8 cellular contexts compared by ENCODE assay signal in genomic region chr1:46442317-46443161, GRCh38. TPM values are rescaled to one million over a fixed set of nuclear protein-coding genes. Genes with fewer than 3 reads are reported as not detected.
DNase-seq lines count a peak whose midpoint lies in the region; ATAC-seq and TF ChIP-seq lines count a peak whose summit lies in the region.

No MANE protein-coding gene starts in this region.

- intact Hi-C loops in activated CD4-positive, alpha-beta T cell treated with anti-CD3 and anti-CD28 coated beads, Interleukin-2, amount 10 ng/mL, durations not matched to agents 24 days and 14 days (cut with micrococcal nuclease) = loop anchor here (1.0 kb wide), 2 partner anchors 86 to 283 kb away; no protein-coding TSS in a partner anchor
- intact Hi-C loops in dendritic cell treated with granulocyte-macrophage colony-stimulating factor and Interleukin-4, amounts not matched to agents 40 ng/mL and 50 ng/mL, for 4 days (cut with micrococcal nuclease) = loop anchor here (1.0 kb wide), 1 partner anchor 86 kb away; no protein-coding TSS in a partner anchor
- intact Hi-C loops in lower leg skin (cut with DNase I; ENCODE audit: low total_unique reads) = no loop called here

- peak in 1 of 3 donors; percentile 79 for TF ChIP-seq CTCF in lower leg skin (IDR thresholded peaks at IDR 0.05)

- DNase-seq in NCI-H187 (lab: John Stamatoyannopoulos, UW) = peak; percentile 16 to 24
- DNase-seq in NCI-H187 treated with DMSO at 0.1 percent for 48 hours (lab: John Stamatoyannopoulos, UW) = no peak
- peak; percentile 11 for DNase-seq in NCI-H345 treated with DMSO at 0.1 percent for 48 hours (lab: John Stamatoyannopoulos, UW; ENCODE audit: unreplicated experiment)
- DNase-seq in activated CD4-positive, alpha-beta T cell treated with anti-CD3 and anti-CD28 coated beads, Interleukin-2, amount 10 ng/mL, durations not matched to agents 24 days and 14 days = peak; percentile 92
- peak; percentile 42 to 94 for DNase-seq in lower leg skin (ENCODE audit: low spot score in 2 of 2)
- DNase-seq in stimulated activated CD4-positive, alpha-beta T cell treated with anti-CD3 and anti-CD28 coated beads, Interleukin-4, amount 100 ng/mL, for 48 hours (ENCODE audit: low read depth in 2 of 2) = peak; percentile 59 to 71

- H3K36me3 Mint-ChIP-seq in activated CD4-positive, alpha-beta T cell treated with anti-CD3 and anti-CD28 coated beads, Interleukin-2, amount 10 ng/mL, durations not matched to agents 24 days and 14 days (ENCODE audit: low read depth) = no peaks in the 10 kb centered on the region
- H3K36me3 Mint-ChIP-seq in dendritic cell treated with granulocyte-macrophage colony-stimulating factor and Interleukin-4, amounts not matched to agents 40 ng/mL and 50 ng/mL, for 4 days (ENCODE audit: low read depth) = no peaks in the 10 kb centered on the region

- H3K27me3 Mint-ChIP-seq in activated CD4-positive, alpha-beta T cell treated with anti-CD3 and anti-CD28 coated beads, Interleukin-2, amount 10 ng/mL, durations not matched to agents 24 days and 14 days = peaks cover 36% of the 10 kb centered on the region
- H3K27me3 Mint-ChIP-seq in dendritic cell treated with granulocyte-macrophage colony-stimulating factor and Interleukin-4, amounts not matched to agents 40 ng/mL and 50 ng/mL, for 4 days = peaks cover 33% of the 10 kb centered on the region

- peak overlapping the region; percentile 1 for H3K27ac Mint-ChIP-seq in activated CD4-positive, alpha-beta T cell treated with anti-CD3 and anti-CD28 coated beads, Interleukin-2, amount 10 ng/mL, durations not matched to agents 24 days and 14 days
- peak overlapping the region; percentile 80 for H3K27ac Mint-ChIP-seq in dendritic cell treated with granulocyte-macrophage colony-stimulating factor and Interleukin-4, amounts not matched to agents 40 ng/mL and 50 ng/mL, for 4 days

- peak; percentile 57 for ATAC-seq in HG03025 (IDR thresholded peaks at IDR 0.05; ENCODE audit: low FRiP score, unreplicated experiment)

- H3K4me3 Mint-ChIP-seq in activated CD4-positive, alpha-beta T cell treated with anti-CD3 and anti-CD28 coated beads, Interleukin-2, amount 10 ng/mL, durations not matched to agents 24 days and 14 days = peak overlapping the region; percentile 85
- H3K4me3 Mint-ChIP-seq in dendritic cell treated with granulocyte-macrophage colony-stimulating factor and Interleukin-4, amounts not matched to agents 40 ng/mL and 50 ng/mL, for 4 days = peak overlapping the region; percentile 65

- TF ChIP-seq POLR2A in lower leg skin (IDR thresholded peaks at IDR 0.05) = no peak

- peaks cover 13% of the 10 kb centered on the region for H3K4me1 Mint-ChIP-seq in activated CD4-positive, alpha-beta T cell treated with anti-CD3 and anti-CD28 coated beads, Interleukin-2, amount 10 ng/mL, durations not matched to agents 24 days and 14 days
- H3K4me1 Mint-ChIP-seq in dendritic cell treated with granulocyte-macrophage colony-stimulating factor and Interleukin-4, amounts not matched to agents 40 ng/mL and 50 ng/mL, for 4 days (ENCODE audit: low read depth) = peaks cover 57% of the 10 kb centered on the region

- H3K9me3 Mint-ChIP-seq in activated CD4-positive, alpha-beta T cell treated with anti-CD3 and anti-CD28 coated beads, Interleukin-2, amount 10 ng/mL, durations not matched to agents 24 days and 14 days = no peaks in the 10 kb centered on the region
- no peaks in the 10 kb centered on the region for H3K9me3 Mint-ChIP-seq in dendritic cell treated with granulocyte-macrophage colony-stimulating factor and Interleukin-4, amounts not matched to agents 40 ng/mL and 50 ng/mL, for 4 days

- whole genome bisulfite sequencing in lower leg skin, 2 donors = 13 to 16% methylated on average over 19 to 25 of the region's 25 CpGs

- no peak overlapping the region for H3K4me3 ChIP-seq in lower leg skin (ENCODE audit: low read depth, poor library complexity, severe bottlenecking)

RNA-seq across cellular contexts. Expression of gene DMBX1, which starts 47.1 kb away (rescaled TPM):
- 0.07 TPM in 1 of 2 replicates, not detected in the other for total RNA-seq in activated CD4-positive, alpha-beta T cell treated with anti-CD3 and anti-CD28 coated beads, Interleukin-2, amount 10 ng/mL, durations not matched to agents 24 days and 14 days
- under 1 TPM in 3 of 4 donors, not detected in 1; 0.12 to 0.51 (median 0.42) TPM for total RNA-seq in lower leg skin

RNA-seq across cellular contexts. Expression of gene FAAH, which starts 48.4 kb away (rescaled TPM):
- 4.6 and 6.8 TPM in 2 replicates for total RNA-seq in activated CD4-positive, alpha-beta T cell treated with anti-CD3 and anti-CD28 coated beads, Interleukin-2, amount 10 ng/mL, durations not matched to agents 24 days and 14 days
- 10 to 100 TPM; 26.3 to 30.7 (median 28.4) TPM for total RNA-seq in lower leg skin
